ENCODE assay signal across 8 cellular contexts in genomic region chr17:68462381-68463210, GRCh38. TPM values are rescaled to one million over a fixed set of nuclear protein-coding genes. Genes with fewer than 3 reads are reported as not detected.
DNase-seq lines count a peak whose midpoint lies in the region; ATAC-seq and TF ChIP-seq lines count a peak whose summit lies in the region.

No MANE protein-coding gene starts in this region.

- H3K4me3 ChIP-seq in body of pancreas (no peak overlapping the region), iPS-15b (ENCODE audit: low read depth, low read length) (no peak overlapping the region)

- no peak for TF ChIP-seq POLR2A in body of pancreas (IDR thresholded peaks at IDR 0.05)

- no peak overlapping the region for H3K27ac ChIP-seq in body of pancreas

- TF ChIP-seq CTCF in body of pancreas (IDR thresholded peaks at IDR 0.05): peak; percentile 45 to 84 (median 80)

- WGBS in body of pancreas, 2 donors: 41 to 45% methylated on average over 15 of the region's 15 CpGs

- peak overlapping the region; percentile 1 for H3K9ac ChIP-seq in iPS-15b (ENCODE audit: low read depth, low read length)

- peak; percentile 91 for DNase-seq in SIG-M5 treated with dmso at 0.1 percent for 504 hours (lab: John Stamatoyannopoulos, UW; ENCODE audit: unreplicated experiment)
- no peak for DNase-seq in SIG-M5 (lab: John Stamatoyannopoulos, UW)
- DNase-seq in NCI-H2081 (lab: John Stamatoyannopoulos, UW): peak; percentile 87 to 88
- peak; percentile 55 for DNase-seq in T1000 (lab: John Stamatoyannopoulos, UW)
- DNase-seq in body of pancreas: peak; percentile 68 to 79 (median 76)
- peak; percentile 52 to 55 for DNase-seq in stimulated activated CD4-positive, alpha-beta T cell treated with anti-CD3 and anti-CD28 coated beads, Interleukin-15, amount 100 ng/mL, for 48 hours (ENCODE audit: low read depth in 2 of 2)

- no peaks in the 10 kb centered on the region for H3K27me3 ChIP-seq in body of pancreas
- peaks cover 19% of the 10 kb centered on the region for H3K27me3 ChIP-seq in iPS-15b (ENCODE audit: control insufficient read depth, insufficient read depth, low read length)

- intact Hi-C loops in body of pancreas (cut with DNase I): loop anchor here (10.0 kb wide), 1 partner anchor 198 kb away; no protein-coding TSS in a partner anchor

- ATAC-seq in HG02885 (IDR thresholded peaks at IDR 0.05; ENCODE audit: poor library complexity, unreplicated experiment) (peak; percentile 45), body of pancreas (peak; percentile 81)

- H3K9me3 ChIP-seq in body of pancreas (no peaks in the 10 kb centered on the region), iPS-15b (ENCODE audit: control insufficient read depth, insufficient read depth, low read length) (no peaks in the 10 kb centered on the region)

- H3K36me3 ChIP-seq in body of pancreas (replicated peaks in 1 of 2; ENCODE audit: insufficient read depth in 1 of 2, low read depth in 2 of 2) (no peaks in the 10 kb centered on the region), iPS-15b (ENCODE audit: control insufficient read depth, insufficient read depth, low read length) (no peaks in the 10 kb centered on the region)

- peaks cover 36% of the 10 kb centered on the region for H3K4me1 ChIP-seq in body of pancreas
- H3K4me1 ChIP-seq in iPS-15b (ENCODE audit: control insufficient read depth, insufficient read depth, low read length): peaks cover 7% of the 10 kb centered on the region

RNA-seq across cellular contexts. Expression of gene WIPI1, which starts 5.3 kb away (rescaled TPM):
- 10 to 100 TPM; 20.5 to 22.4 TPM for total RNA-seq in body of pancreas

RNA-seq across cellular contexts. Expression of gene PRKAR1A, which starts 49.6 kb away (rescaled TPM):
- 10 to 100 TPM; 71.2 to 80.7 TPM for total RNA-seq in body of pancreas
